In the genomic region with DNA sequence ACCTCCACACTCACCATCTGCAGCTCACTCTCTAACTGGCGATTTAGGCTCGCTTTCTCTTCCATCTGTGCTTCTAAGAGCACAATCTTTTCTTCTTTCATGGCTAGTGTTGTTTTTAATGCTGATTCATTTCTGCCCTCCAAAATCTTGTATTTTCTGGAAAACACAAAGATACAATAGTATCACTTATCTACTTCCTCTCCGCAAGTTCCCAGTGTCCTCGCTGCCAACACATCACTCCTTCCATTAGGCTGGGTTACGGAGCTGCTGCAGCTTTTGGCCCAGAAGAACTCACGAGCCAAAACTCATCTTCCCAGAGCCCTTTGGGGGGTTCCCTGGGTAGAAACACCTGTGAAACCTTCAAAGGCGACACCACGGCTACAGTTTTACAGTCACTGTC, we compare ENCODE assay signal across 16 cellular contexts.
"Had no signal": no experiment of that assay in that cellular context is flagged by ENCODE, and none has a peak within 500 bp of the region (broad histone marks: within the 10 kb centered on the region; RNA-seq: fewer than 3 reads in every experiment).

No MANE protein-coding gene starts in this region.

- H3K27me3 ChIP-seq: ascending aorta, gastrocnemius medialis, ovary, sigmoid colon had no signal

- ATAC-seq: activated CD4-positive, CD25-positive, alpha-beta regulatory T cell treated with anti-CD3 and anti-CD28 coated beads, Interleukin-2, amount 50 U/mL, for 24 hours; activated T-cell treated with anti-CD3 and anti-CD28 coated beads, Interleukin-2, amount 50 U/mL, for 4 hours; gastrocnemius medialis; heart right ventricle; SK-N-SH treated with all-trans-retinoic acid at 6 μM for 48 hours; stimulated activated naive CD8-positive, alpha-beta T cell treated with anti-CD3 and anti-CD28 coated beads, Interleukin-15, amount 100 ng/mL, for 72 hours had no signal

- H3K4me3 Mint-ChIP-seq: activated naive CD8-positive, alpha-beta T cell treated with anti-CD3 and anti-CD28 coated beads, Interleukin-2, amount 10 ng/mL, durations not matched to agents 7 days and 5 days; activated T-cell treated with anti-CD3 and anti-CD28 coated beads, Interleukin-2, amount 50 U/mL, for 4 hours; neural crest cell; stimulated activated naive CD8-positive, alpha-beta T cell treated with anti-CD3 and anti-CD28 coated beads, Interleukin-15, amount 100 ng/mL, for 72 hours had no signal

- H3K4me1 ChIP-seq: ascending aorta, gastrocnemius medialis, sigmoid colon had no signal

- DNase-seq: activated naive CD8-positive, alpha-beta T cell treated with anti-CD3 and anti-CD28 coated beads, Interleukin-2, amount 10 ng/mL, durations not matched to agents 7 days and 5 days; activated T-cell treated with anti-CD3 and anti-CD28 coated beads, Interleukin-2, amount 50 U/mL, for 4 hours; gastrocnemius medialis; heart right ventricle; left ventricle myocardium inferior; mesenchymal stem cell; ovary; SHP77; sigmoid colon; stimulated activated CD4-positive, alpha-beta T cell treated with anti-CD3 and anti-CD28 coated beads, Interleukin-12 subunit alpha, Interleukin-12 subunit beta, amount 100 ng/mL, for 4 hours; stimulated activated naive CD8-positive, alpha-beta T cell treated with anti-CD3 and anti-CD28 coated beads, Interleukin-15, amount 100 ng/mL, for 72 hours had no signal

- H3K4me1 Mint-ChIP-seq: neural crest cell had no signal

- H3K9me3 ChIP-seq: ascending aorta, gastrocnemius medialis, heart right ventricle, left ventricle myocardium inferior, ovary, sigmoid colon, thoracic aorta had no signal

- H3K27ac Mint-ChIP-seq: activated naive CD8-positive, alpha-beta T cell treated with anti-CD3 and anti-CD28 coated beads, Interleukin-2, amount 10 ng/mL, durations not matched to agents 7 days and 5 days; stimulated activated naive CD8-positive, alpha-beta T cell treated with anti-CD3 and anti-CD28 coated beads, Interleukin-15, amount 100 ng/mL, for 72 hours had no signal

- H3K27me3 Mint-ChIP-seq: activated naive CD8-positive, alpha-beta T cell treated with anti-CD3 and anti-CD28 coated beads, Interleukin-2, amount 10 ng/mL, durations not matched to agents 7 days and 5 days; stimulated activated naive CD8-positive, alpha-beta T cell treated with anti-CD3 and anti-CD28 coated beads, Interleukin-15, amount 100 ng/mL, for 72 hours had no signal

- H3K36me3 ChIP-seq: ascending aorta, gastrocnemius medialis, ovary, sigmoid colon, thoracic aorta had no signal

- H3K4me3 ChIP-seq: ascending aorta, gastrocnemius medialis, heart right ventricle, left ventricle myocardium inferior, ovary, sigmoid colon, thoracic aorta had no signal

- H3K9me3 Mint-ChIP-seq: activated naive CD8-positive, alpha-beta T cell treated with anti-CD3 and anti-CD28 coated beads, Interleukin-2, amount 10 ng/mL, durations not matched to agents 7 days and 5 days; activated T-cell treated with anti-CD3 and anti-CD28 coated beads, Interleukin-2, amount 50 U/mL, for 4 hours; neural crest cell; stimulated activated naive CD8-positive, alpha-beta T cell treated with anti-CD3 and anti-CD28 coated beads, Interleukin-15, amount 100 ng/mL, for 72 hours had no signal

- H3K27ac ChIP-seq: ascending aorta, gastrocnemius medialis, heart right ventricle, left ventricle myocardium inferior, ovary, sigmoid colon, thoracic aorta had no signal
